25 cellular contexts compared by ENCODE assay signal in genomic region chr2:98818164-98818563, GRCh38.
"Had no signal": no experiment of that assay in that cellular context is flagged by ENCODE, and none has a peak within 500 bp of the region (broad histone marks: within the 10 kb centered on the region; RNA-seq: fewer than 3 reads in every experiment).

No MANE protein-coding gene starts in this region.

- H3K27me3 ChIP-seq: vagina had no signal

- DNase-seq: activated CD4-positive, alpha-beta memory T cell treated with anti-CD3 and anti-CD28 coated beads for 36 hours; activated CD4-positive, alpha-beta T cell treated with anti-CD3 and anti-CD28 coated beads, Interleukin-2, amount 10 ng/mL, durations not matched to agents 24 days and 14 days; activated CD4-positive, CD25-positive, alpha-beta regulatory T cell treated with anti-CD3 and anti-CD28 coated beads, Interleukin-2, amount 50 U/mL, for 72 hours; activated CD8-positive, alpha-beta memory T cell treated with anti-CD3 and anti-CD28 coated beads, Interleukin-2, amount 50 U/mL, for 48 hours; activated T-cell treated with anti-CD3 and anti-CD28 coated beads, Interleukin-2, amount 50 U/mL, for 24 hours; central memory CD4-positive, alpha-beta T cell; effector CD4-positive, alpha-beta T cell; esophagus squamous epithelium; foreskin melanocyte; left cardiac atrium; lower lobe of right lung; mesendoderm; right lobe of liver; stimulated activated CD4-positive, alpha-beta T cell treated with anti-CD3 and anti-CD28 coated beads, Interleukin-12 subunit alpha, Interleukin-12 subunit beta, amount 100 ng/mL, for 4 hours; stimulated activated CD4-positive, alpha-beta T cell treated with anti-CD3 and anti-CD28 coated beads, Interleukin-4, amount 100 ng/mL, for 1 hour; T-helper 17 cell; T1000; trophoblast cell had no signal

- H3K4me1 Mint-ChIP-seq: activated CD4-positive, alpha-beta T cell treated with anti-CD3 and anti-CD28 coated beads, Interleukin-2, amount 10 ng/mL, durations not matched to agents 24 days and 14 days had no signal

- ATAC-seq: left cardiac atrium; lower lobe of right lung; natural killer cell treated with Interleukin-12 subunit alpha and Interleukin-12 subunit beta and Interleukin-15 and Interleukin-18, amount 100 ng/mL, for 72 hours; stimulated activated effector memory CD8-positive, alpha-beta T cell treated with anti-CD3 and anti-CD28 coated beads, Interleukin-12 subunit alpha, Interleukin-12 subunit beta, amount 100 ng/mL, for 72 hours; T-helper 17 cell had no signal

- H3K9me3 Mint-ChIP-seq: activated CD4-positive, alpha-beta memory T cell treated with anti-CD3 and anti-CD28 coated beads for 36 hours; activated CD4-positive, alpha-beta T cell treated with anti-CD3 and anti-CD28 coated beads, Interleukin-2, amount 10 ng/mL, durations not matched to agents 24 days and 14 days; activated naive CD4-positive, alpha-beta T cell treated with anti-CD3 and anti-CD28 coated beads, Interleukin-2, amount 50 U/mL, for 24 hours; activated T-cell treated with anti-CD3 and anti-CD28 coated beads, Interleukin-2, amount 50 U/mL, for 24 hours; natural killer cell treated with Interleukin-12 subunit alpha and Interleukin-12 subunit beta and Interleukin-15 and Interleukin-18, amount 100 ng/mL, for 72 hours; stimulated activated effector memory CD8-positive, alpha-beta T cell treated with anti-CD3 and anti-CD28 coated beads, Interleukin-12 subunit alpha, Interleukin-12 subunit beta, amount 100 ng/mL, for 72 hours; stimulated activated naive CD8-positive, alpha-beta T cell treated with anti-CD3 and anti-CD28 coated beads, Interleukin-15, Interleukin-2, amounts not matched to agents 100 ng/mL and 50 ng/mL, for 24 hours had no signal

- H3K4me3 ChIP-seq: lower lobe of right lung, right lobe of liver, thoracic aorta, vagina had no signal

- H3K27me3 Mint-ChIP-seq: activated CD4-positive, alpha-beta memory T cell treated with anti-CD3 and anti-CD28 coated beads for 36 hours; activated naive CD4-positive, alpha-beta T cell treated with anti-CD3 and anti-CD28 coated beads, Interleukin-2, amount 50 U/mL, for 24 hours; activated T-cell treated with anti-CD3 and anti-CD28 coated beads, Interleukin-2, amount 50 U/mL, for 24 hours; stimulated activated naive CD8-positive, alpha-beta T cell treated with anti-CD3 and anti-CD28 coated beads, Interleukin-15, Interleukin-2, amounts not matched to agents 100 ng/mL and 50 ng/mL, for 24 hours had no signal

- H3K9me3 ChIP-seq: breast epithelium, esophagus squamous epithelium, lower lobe of right lung, right lobe of liver, thoracic aorta, vagina had no signal

- H3K27ac ChIP-seq: breast epithelium, esophagus squamous epithelium, lower lobe of right lung, right lobe of liver, thoracic aorta, vagina had no signal

- H3K27ac Mint-ChIP-seq: activated CD4-positive, alpha-beta memory T cell treated with anti-CD3 and anti-CD28 coated beads for 36 hours; activated CD4-positive, alpha-beta T cell treated with anti-CD3 and anti-CD28 coated beads, Interleukin-2, amount 10 ng/mL, durations not matched to agents 24 days and 14 days; activated naive CD4-positive, alpha-beta T cell treated with anti-CD3 and anti-CD28 coated beads, Interleukin-2, amount 50 U/mL, for 24 hours; activated T-cell treated with anti-CD3 and anti-CD28 coated beads, Interleukin-2, amount 50 U/mL, for 24 hours; natural killer cell treated with Interleukin-12 subunit alpha and Interleukin-12 subunit beta and Interleukin-15 and Interleukin-18, amount 100 ng/mL, for 72 hours; stimulated activated effector memory CD8-positive, alpha-beta T cell treated with anti-CD3 and anti-CD28 coated beads, Interleukin-12 subunit alpha, Interleukin-12 subunit beta, amount 100 ng/mL, for 72 hours; stimulated activated naive CD8-positive, alpha-beta T cell treated with anti-CD3 and anti-CD28 coated beads, Interleukin-15, Interleukin-2, amounts not matched to agents 100 ng/mL and 50 ng/mL, for 24 hours; T-helper 17 cell had no signal

- H3K36me3 Mint-ChIP-seq: activated CD4-positive, alpha-beta memory T cell treated with anti-CD3 and anti-CD28 coated beads for 36 hours; activated naive CD4-positive, alpha-beta T cell treated with anti-CD3 and anti-CD28 coated beads, Interleukin-2, amount 50 U/mL, for 24 hours; natural killer cell treated with Interleukin-12 subunit alpha and Interleukin-12 subunit beta and Interleukin-15 and Interleukin-18, amount 100 ng/mL, for 72 hours; stimulated activated effector memory CD8-positive, alpha-beta T cell treated with anti-CD3 and anti-CD28 coated beads, Interleukin-12 subunit alpha, Interleukin-12 subunit beta, amount 100 ng/mL, for 72 hours had no signal

- H3K4me3 Mint-ChIP-seq: activated CD4-positive, alpha-beta memory T cell treated with anti-CD3 and anti-CD28 coated beads for 36 hours; activated CD4-positive, alpha-beta T cell treated with anti-CD3 and anti-CD28 coated beads, Interleukin-2, amount 10 ng/mL, durations not matched to agents 24 days and 14 days; activated naive CD4-positive, alpha-beta T cell treated with anti-CD3 and anti-CD28 coated beads, Interleukin-2, amount 50 U/mL, for 24 hours; activated T-cell treated with anti-CD3 and anti-CD28 coated beads, Interleukin-2, amount 50 U/mL, for 24 hours; natural killer cell treated with Interleukin-12 subunit alpha and Interleukin-12 subunit beta and Interleukin-15 and Interleukin-18, amount 100 ng/mL, for 72 hours; stimulated activated effector memory CD8-positive, alpha-beta T cell treated with anti-CD3 and anti-CD28 coated beads, Interleukin-12 subunit alpha, Interleukin-12 subunit beta, amount 100 ng/mL, for 72 hours; stimulated activated naive CD8-positive, alpha-beta T cell treated with anti-CD3 and anti-CD28 coated beads, Interleukin-15, Interleukin-2, amounts not matched to agents 100 ng/mL and 50 ng/mL, for 24 hours; T-helper 17 cell had no signal

- H3K36me3 ChIP-seq: breast epithelium, lower lobe of right lung, right lobe of liver, thoracic aorta, vagina had no signal

- H3K4me1 ChIP-seq: right lobe of liver had no signal
